ENCODE assay signal across 1 cellular context in genomic region chr17:77473615-77474226, GRCh38.
TF ChIP-seq lines count a peak whose summit lies in the region.

No MANE protein-coding gene starts in this region.

TF ChIP-seq in H1, 55 proteins besides CTCF, POLR2A, EP300 and RAD21 (continued from another document):
- no peak for TF ChIP-seq SUZ12 (IDR thresholded peaks at IDR 0.05; ENCODE audit: low read length)
